ENCODE assay signal across 8 cellular contexts in the genomic region with DNA sequence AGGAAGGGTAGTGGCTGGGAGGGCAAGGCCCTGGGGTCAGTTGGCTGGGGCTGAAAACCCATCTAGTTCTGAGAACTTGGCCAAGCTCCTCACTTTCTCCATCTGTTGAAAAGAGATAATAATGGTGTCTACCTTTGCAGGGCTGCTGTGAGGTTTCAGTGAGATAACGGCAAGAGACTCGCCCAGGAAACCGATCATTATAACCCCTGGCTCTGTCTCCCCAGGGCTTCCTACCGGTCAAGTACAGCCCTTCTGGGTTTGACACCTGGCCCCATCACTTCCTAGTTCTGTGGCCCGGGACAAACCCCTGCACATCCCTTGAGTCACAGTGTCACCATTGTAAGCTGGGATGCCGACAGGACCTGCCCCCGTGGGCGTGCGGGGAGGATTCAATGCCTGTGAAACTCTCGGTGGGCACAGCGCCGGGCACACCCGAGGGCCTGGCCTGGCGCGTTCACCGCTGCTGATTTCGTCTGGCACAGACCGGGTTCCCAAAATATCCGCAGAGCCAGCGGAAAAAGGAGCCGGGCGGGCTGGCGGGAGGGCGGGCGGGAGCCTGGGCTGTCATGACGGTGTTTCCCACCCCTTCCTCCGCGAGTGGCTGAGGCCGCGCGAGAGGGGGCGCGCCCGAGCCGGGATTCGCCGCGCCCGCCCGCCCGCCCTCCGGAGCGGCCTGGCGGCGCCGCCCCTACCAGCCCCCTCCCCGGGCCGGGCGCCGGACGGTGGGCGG. TPM values are rescaled to one million over a fixed set of nuclear protein-coding genes. Genes with fewer than 3 reads are reported as not detected.
A peak's percentile ranks its signal among the peaks of the same experiment; 100 is the strongest.
DNase-seq lines count a peak whose midpoint lies in the region; ATAC-seq and TF ChIP-seq lines count a peak whose summit lies in the region.

No MANE protein-coding gene starts in this region.

- H3K4me3 ChIP-seq in HCT116 (replicated peaks in 1 of 2; ENCODE audit: low read depth in 1 of 2, low read length in 2 of 2), result peak overlapping the region; percentile 59 to 77
- H3K4me3 ChIP-seq in skin epidermis, result peak overlapping the region; percentile 42 to 67 (median 53)

- peak overlapping the region; percentile 70 for H3K27ac ChIP-seq in HCT116 (ENCODE audit: low read depth, low read length)
- peak overlapping the region; percentile 96 for H3K27ac ChIP-seq in VCaP
- peak overlapping the region in 20 of 21 experiments; percentile 46 to 92 (median 84) for H3K27ac ChIP-seq in skin epidermis

- no TSS peak for BruUV-seq in HCT116 (replicated peaks; lab: Mats Ljungman, UMichigan)

- no peak for DNase-seq in HCT116 (ENCODE audit: low read depth, low spot score)
- DNase-seq in NCI-H1930 (lab: John Stamatoyannopoulos, UW), result peak; percentile 26 to 59
- peak; percentile 84 to 95 for DNase-seq in T47D (ENCODE audit: low read depth in 1 of 2, low spot score in 1 of 2)
- DNase-seq in iPS-NIHi11 (ENCODE audit: low spot score), result peak; percentile 89

- CTCF ChIA-PET in HCT116 (lab: Charles Lee), result interaction anchor here (1.1 kb wide), 1 partner anchor 23 kb away, joined by 5 read pairs; no protein-coding TSS in a partner anchor

- H3K9ac ChIP-seq in ES-I3 (ENCODE audit: low read depth, low read length) (peak overlapping the region; percentile 64; the same call in 1 of the 2 replicates), HCT116 (ENCODE audit: low read length) (peak overlapping the region; percentile 73)

- no peaks in the 10 kb centered on the region for H3K27me3 ChIP-seq in HCT116 (ENCODE audit: insufficient read depth, low read length)

- H3K36me3 ChIP-seq in ES-I3 (ENCODE audit: insufficient read depth, low read length) (peaks cover 16% of the 10 kb centered on the region; the same call in 1 of the 2 replicates), HCT116 (ENCODE audit: control insufficient read depth in 1 of 2, insufficient read depth in 2 of 2, low read length in 2 of 2) (peaks cover 13 to 32% of the 10 kb centered on the region in 2 experiments; a peak in 3 of 4 replicates)

- POLR2A ChIA-PET in HCT116 (lab: Charles Lee), result interaction anchor here (2.2 kb wide), 1 partner anchor 23 kb away, joined by 7 read pairs; no protein-coding TSS in a partner anchor

- RAD21 ChIA-PET in HCT116 (lab: Charles Lee; ENCODE audit: low non-redundant PET in 1 of 2, low total read pairs in 2 of 2, uncharacterized antibody in 2 of 2, unreplicated experiment in 2 of 2), result no interaction called here

- H3K4me1 ChIP-seq in ES-I3 (ENCODE audit: insufficient read depth, low read length) (peaks cover 18% of the 10 kb centered on the region), HCT116 (ENCODE audit: control insufficient read depth in 1 of 2, insufficient read depth in 2 of 2, low read length in 2 of 2) (peaks cover 16 to 31% of the 10 kb centered on the region in 2 experiments)

- ATAC-seq in HCT116 (peak; percentile 60), HG03457 (IDR thresholded peaks at IDR 0.05; ENCODE audit: unreplicated experiment) (no peak)

- no peak for TF ChIP-seq POLR2A in HCT116 (IDR thresholded peaks at IDR 0.05; ENCODE audit: borderline replicate concordance, extremely low read depth, insufficient read depth, insufficient read length)

- intact Hi-C loops in HCT116 (cut with micrococcal nuclease), result no loop called here

- peak overlapping the region; percentile 99 for H3K4me2 ChIP-seq in HCT116 (ENCODE audit: low read length)

- H3K9me3 ChIP-seq in ES-I3 (ENCODE audit: control insufficient read depth, insufficient read depth, low read length) (no peaks in the 10 kb centered on the region), HCT116 (ENCODE audit: control insufficient read depth in 1 of 2, insufficient read depth in 1 of 2, low read depth in 1 of 2, low read length in 2 of 2) (no peaks in the 10 kb centered on the region)

- no peaks in the 10 kb centered on the region for H3K9me2 ChIP-seq in HCT116 (ENCODE audit: insufficient read depth)

- no peak for TF ChIP-seq CTCF in HCT116 (IDR thresholded peaks at IDR 0.05 in 2 of 3, conservative IDR thresholded peaks at IDR 0.05 in 1 of 3; ENCODE audit: borderline replicate concordance in 1 of 3, insufficient read depth in 1 of 3, low read depth in 2 of 3, low read length in 2 of 3)
- TF ChIP-seq CTCF in VCaP (conservative IDR thresholded peaks at IDR 0.05), result peak; percentile 28; the same call in 1 of the 2 replicates

- H3K79me2 ChIP-seq in HCT116 (ENCODE audit: insufficient read depth, low read length), result peaks cover 84% of the 10 kb centered on the region

- TF ChIP-seq RAD21 in HCT116 (IDR thresholded peaks at IDR 0.05; ENCODE audit: low read depth), result no peak

- no peaks in the 10 kb centered on the region for H4K20me1 ChIP-seq in HCT116 (ENCODE audit: insufficient read depth)

- in situ Hi-C loops in T47D (cut with HindIII; ENCODE audit: low pct_unique_long_range_greater_than_20kb, low sequenced_read_pairs), result no loop called here

- no peak overlapping the region for H2AFZ ChIP-seq in HCT116 (ENCODE audit: low read depth, low read length, poor library complexity, severe bottlenecking)

TF ChIP-seq in HCT116, 20 proteins besides CTCF, POLR2A, EP300 and RAD21:
- TF ChIP-seq JUND (IDR thresholded peaks at IDR 0.05), result no peak
- TF ChIP-seq SP1 (IDR thresholded peaks at IDR 0.05; ENCODE audit: low read depth), result no peak
- no peak for TF ChIP-seq ZNF274 (IDR thresholded peaks at IDR 0.05; ENCODE audit: low read depth, low read length)
- no peak for TF ChIP-seq SIN3A (IDR thresholded peaks at IDR 0.05; ENCODE audit: low read depth)
- TF ChIP-seq YY1 (IDR thresholded peaks at IDR 0.05; ENCODE audit: extremely low read depth, insufficient replicate concordance, low read depth, low read length), result no peak
TF ChIP-seq in HCT116: peak in this region for 0.

RNA-seq across cellular contexts. Expression of gene KMT5A, which starts 4.5 kb away (rescaled TPM):
- total RNA-seq in HCT116 (2021; ENCODE audit: unreplicated experiment), result 64.8 TPM
- 39.0 and 47.0 TPM in 2 replicates for polyA plus RNA-seq in HCT116 (2012)

RNA-seq across cellular contexts. Expression of gene SBNO1, which starts 23.7 kb away (rescaled TPM):
- total RNA-seq in HCT116 (2021; ENCODE audit: unreplicated experiment), result 43.8 TPM
- 10.0 and 10.2 TPM in 2 replicates for polyA plus RNA-seq in HCT116 (2012)

RNA-seq across cellular contexts. Expression of gene RILPL2, which starts 48.1 kb away (rescaled TPM):
- total RNA-seq in HCT116 (2021; ENCODE audit: unreplicated experiment), result 2.3 TPM
- polyA plus RNA-seq in HCT116 (2012), result 1.8 and 2.2 TPM in 2 replicates
